In the genomic region with DNA sequence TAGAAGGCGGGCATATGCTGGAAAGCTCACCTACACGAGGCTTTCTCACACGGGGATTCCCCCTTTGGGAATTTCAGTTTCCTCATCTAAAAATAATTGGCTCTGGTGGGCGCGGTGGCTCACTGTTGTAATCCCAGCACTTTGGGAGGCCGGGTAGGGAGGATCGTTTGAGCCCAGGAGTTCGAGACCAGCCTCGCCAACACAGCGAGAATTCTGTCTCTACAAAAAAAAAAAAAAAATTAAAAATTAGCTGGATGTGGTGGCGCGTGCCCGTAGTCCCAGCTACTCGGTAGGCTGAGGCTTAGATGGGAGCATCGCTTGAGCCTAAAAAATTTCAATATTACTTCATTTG, we compare ENCODE assay signal across 8 cellular contexts.
A peak's percentile ranks its signal among the peaks of the same experiment; 100 is the strongest.
DNase-seq lines count a peak whose midpoint lies in the region; ATAC-seq and TF ChIP-seq lines count a peak whose summit lies in the region.

No MANE protein-coding gene starts in this region.

- no peaks in the 10 kb centered on the region for H3K27me3 ChIP-seq in muscle layer of colon (ENCODE audit: control insufficient read depth in 1 of 2, insufficient read depth in 2 of 2, low read length in 2 of 2)

- TF ChIP-seq CTCF in C4-2B (conservative IDR thresholded peaks at IDR 0.05) = no peak
- no peak for TF ChIP-seq CTCF in cardiac fibroblast (IDR thresholded peaks at IDR 0.05; ENCODE audit: low read depth, low read length)

- peaks cover 6% of the 10 kb centered on the region for H3K4me1 ChIP-seq in muscle layer of colon (ENCODE audit: insufficient read depth, low read length)

- ATAC-seq in HG03280 (IDR thresholded peaks at IDR 0.05; ENCODE audit: unreplicated experiment) = peak; percentile 2

- H3K9me3 ChIP-seq in muscle layer of colon (ENCODE audit: low read length) = no peaks in the 10 kb centered on the region

- no peak overlapping the region for H3K9ac ChIP-seq in muscle layer of colon (ENCODE audit: low read length)

- peaks cover 4% of the 10 kb centered on the region for H3K36me3 ChIP-seq in muscle layer of colon (ENCODE audit: insufficient read depth, low read length)

- DNase-seq in cardiac fibroblast (ENCODE audit: low read depth in 2 of 2) (no peak), GOT3 (lab: John Stamatoyannopoulos, UW) (no peak), NOMO-1 (lab: John Stamatoyannopoulos, UW; ENCODE audit: unreplicated experiment in 2 of 2) (no peak), NCI-H146 (lab: John Stamatoyannopoulos, UW) (no peak)
- no peak for DNase-seq in activated CD4-positive, alpha-beta T cell treated with anti-CD3 and anti-CD28 coated beads, Interleukin-2, amount 50 U/mL, for 4 hours

- H3K27ac ChIP-seq in C4-2B (peak overlapping the region; percentile 87), muscle layer of colon (ENCODE audit: low read depth, low read length) (peak overlapping the region; percentile 91)

- H3K4me3 ChIP-seq in cardiac fibroblast (replicated peaks in 1 of 2; ENCODE audit: low read depth in 2 of 2, low read length in 2 of 2) (peak overlapping the region; percentile 60 to 85), muscle layer of colon (ENCODE audit: low read depth in 1 of 2, low read length in 2 of 2) (peak overlapping the region; percentile 21 to 79)
